Comparison of ENCODE assay signal across 11 cellular contexts in the genomic region with DNA sequence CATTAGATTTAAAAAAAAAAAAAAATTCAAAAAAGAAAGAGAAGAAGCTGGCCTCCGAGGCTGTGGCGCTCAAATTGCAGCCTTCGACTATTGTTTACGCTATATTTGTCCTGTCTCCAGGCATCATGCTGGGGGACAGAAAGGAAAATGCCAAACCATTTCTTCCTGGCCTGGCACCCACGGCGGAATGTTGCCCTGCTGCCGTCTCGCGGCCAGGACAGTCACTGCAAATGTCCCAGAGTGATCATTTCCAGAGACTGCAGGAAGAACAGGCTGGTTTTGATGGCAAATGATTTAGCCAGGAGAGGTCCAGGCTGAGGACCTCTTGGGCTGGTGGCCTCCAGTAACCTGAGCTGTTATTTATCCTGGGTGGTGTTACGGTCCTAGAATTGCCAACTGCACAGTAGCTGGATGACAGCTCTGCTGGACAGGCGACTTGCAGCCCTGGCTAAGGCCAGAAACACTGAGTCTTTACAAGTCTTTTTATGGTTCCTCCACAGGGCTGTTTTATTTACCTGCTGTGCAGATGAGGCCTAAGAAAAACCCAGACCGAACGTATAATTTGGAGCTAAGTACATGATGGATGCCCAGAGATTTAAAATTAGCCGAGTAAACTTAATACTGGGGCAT. TPM values are rescaled to one million over a fixed set of nuclear protein-coding genes. Genes with fewer than 3 reads are reported as not detected.
DNase-seq lines count a peak whose midpoint lies in the region; ATAC-seq and TF ChIP-seq lines count a peak whose summit lies in the region.
"Had no signal": no experiment of that assay in that cellular context is flagged by ENCODE, and none has a peak within 500 bp of the region (broad histone marks: within the 10 kb centered on the region; RNA-seq: fewer than 3 reads in every experiment).

No MANE protein-coding gene starts in this region.

- CTCF ChIA-PET in activated CD4-positive, alpha-beta T cell treated with anti-CD3 and anti-CD28 coated beads for 36 hours (lab: Charles Lee) = interaction anchor here (0.7 kb wide), 1 partner anchor 408 kb away, joined by 3 read pairs; no protein-coding TSS in a partner anchor

- 35 to 42% methylated on average over 9 to 13 of the region's 14 CpGs for WGBS in esophagus squamous epithelium, 2 donors

- POLR2A ChIA-PET in activated CD4-positive, alpha-beta T cell treated with anti-CD3 and anti-CD28 coated beads for 36 hours (lab: Charles Lee) = no interaction called here

- H3K4me3 ChIP-seq in esophagus squamous epithelium = no peak overlapping the region

- intact Hi-C loops in esophagus squamous epithelium (cut with DNase I) = no loop called here
- intact Hi-C loops in activated CD4-positive, alpha-beta T cell treated with anti-CD3 and anti-CD28 coated beads for 36 hours (cut with DNase I, micrococcal nuclease) = no loop called here

- peaks cover 0 to 75% (median 0%) of the 10 kb centered on the region in 4 donors for H3K27me3 ChIP-seq in esophagus squamous epithelium

- DNase-seq in AG08395 (ENCODE audit: low spot score) (peak; percentile 74), NCI-H2171 treated with DMSO at 0.1 percent for 48 hours (lab: John Stamatoyannopoulos, UW) (peak; percentile 57), esophagus squamous epithelium (lab: John Stamatoyannopoulos, UW) (no peak), T-helper 2 cell (no peak)
- no peak for DNase-seq in activated CD4-positive, alpha-beta T cell treated with anti-CD3 and anti-CD28 coated beads for 36 hours
- DNase-seq: Calu3 had no signal

- H3K36me3 Mint-ChIP-seq in nephron (ENCODE audit: low read depth) = no peaks in the 10 kb centered on the region
- H3K36me3 Mint-ChIP-seq in activated CD4-positive, alpha-beta T cell treated with anti-CD3 and anti-CD28 coated beads for 36 hours (ENCODE audit: low read depth) = no peaks in the 10 kb centered on the region

- peak in 4 of 6 experiments; percentile 27 to 59 (median 42) for TF ChIP-seq CTCF in esophagus squamous epithelium (IDR thresholded peaks at IDR 0.05)
- TF ChIP-seq CTCF in nephron (IDR thresholded peaks at IDR 0.05; ENCODE audit: unreplicated experiment in 3 of 3) = peak; percentile 55 to 63 (median 56)

- peaks cover 12% of the 10 kb centered on the region for H3K4me1 Mint-ChIP-seq in nephron
- no peaks in the 10 kb centered on the region for H3K4me1 Mint-ChIP-seq in activated CD4-positive, alpha-beta T cell treated with anti-CD3 and anti-CD28 coated beads for 36 hours

- no peaks in the 10 kb centered on the region for H3K36me3 ChIP-seq in esophagus squamous epithelium

- H3K9me3 ChIP-seq in esophagus squamous epithelium = no peaks in the 10 kb centered on the region

- no peak overlapping the region for H3K4me3 Mint-ChIP-seq in nephron
- no peak overlapping the region for H3K4me3 Mint-ChIP-seq in activated CD4-positive, alpha-beta T cell treated with anti-CD3 and anti-CD28 coated beads for 36 hours
- H3K4me3 Mint-ChIP-seq: T-helper 1 cell treated with Interleukin-12 subunit alpha and Interleukin-12 subunit beta and Interleukin-4 antibody, amounts not matched to agents 30 μg/mL and 1 μg/mL, for 36 hours had no signal

- ATAC-seq in HG03457 (IDR thresholded peaks at IDR 0.05; ENCODE audit: unreplicated experiment) (no peak), HG02852 (IDR thresholded peaks at IDR 0.05; ENCODE audit: unreplicated experiment) (no peak)
- ATAC-seq in activated CD4-positive, alpha-beta T cell treated with anti-CD3 and anti-CD28 coated beads for 36 hours = no peak

- H3K27me3 Mint-ChIP-seq in nephron (ENCODE audit: low read depth) = peaks cover 41% of the 10 kb centered on the region
- peaks cover 17% of the 10 kb centered on the region for H3K27me3 Mint-ChIP-seq in activated CD4-positive, alpha-beta T cell treated with anti-CD3 and anti-CD28 coated beads for 36 hours

- peak overlapping the region in 1 of 3 experiments; percentile 64 for H3K27ac Mint-ChIP-seq in nephron
- H3K27ac Mint-ChIP-seq in activated CD4-positive, alpha-beta T cell treated with anti-CD3 and anti-CD28 coated beads for 36 hours = no peak overlapping the region
- H3K27ac Mint-ChIP-seq: T-helper 1 cell treated with Interleukin-12 subunit alpha and Interleukin-12 subunit beta and Interleukin-4 antibody, amounts not matched to agents 30 μg/mL and 1 μg/mL, for 36 hours had no signal

- H3K27ac ChIP-seq in esophagus squamous epithelium = peak overlapping the region in 2 of 4 donors; percentile 1 to 2

- peaks cover 0 to 23% (median 0%) of the 10 kb centered on the region in 3 donors for H3K4me1 ChIP-seq in esophagus squamous epithelium

- no peak for TF ChIP-seq POLR2A in esophagus squamous epithelium (IDR thresholded peaks at IDR 0.05)

- no peaks in the 10 kb centered on the region for H3K9me3 Mint-ChIP-seq in nephron
- H3K9me3 Mint-ChIP-seq in activated CD4-positive, alpha-beta T cell treated with anti-CD3 and anti-CD28 coated beads for 36 hours (ENCODE audit: low read depth) = no peaks in the 10 kb centered on the region
- H3K9me3 Mint-ChIP-seq: T-helper 1 cell treated with Interleukin-12 subunit alpha and Interleukin-12 subunit beta and Interleukin-4 antibody, amounts not matched to agents 30 μg/mL and 1 μg/mL, for 36 hours had no signal

RNA-seq across cellular contexts. Expression of a gene that starts 30.2 kb away (rescaled TPM):
- under 1 TPM in 1 of 4 donors, not detected in 3; 0.19 TPM for total RNA-seq in esophagus squamous epithelium
- total RNA-seq in activated CD4-positive, alpha-beta T cell treated with anti-CD3 and anti-CD28 coated beads for 36 hours = not detected
- total RNA-seq: Calu3, fibroblast of lung had no signal

RNA-seq across cellular contexts. Expression of a gene that starts 39.6 kb away (rescaled TPM):
- total RNA-seq in esophagus squamous epithelium = 10 to 100 TPM in 3 of 4 donors, 1 to 10 TPM in 1; 4.5 to 24.2 (median 17.6) TPM
- total RNA-seq in activated CD4-positive, alpha-beta T cell treated with anti-CD3 and anti-CD28 coated beads for 36 hours = not detected
- total RNA-seq: Calu3 had no signal

Comparison
In these comparisons a context has a peak if more than half of its experiments do, and no peak if none do; other contexts are left out.
1. DNase-seq: peak in AG08395 (single experiment) and NCI-H2171 treated with DMSO at 0.1 percent for 48 hours (single experiment); none in esophagus squamous epithelium (single experiment), T-helper 2 cell (0 of 5) and activated CD4-positive, alpha-beta T cell treated with anti-CD3 and anti-CD28 coated beads for 36 hours (single experiment).
2. RNA of a gene that starts 39.6 kb away (total RNA-seq): 4.5 to 24.2 TPM in esophagus squamous epithelium; not detected in activated CD4-positive, alpha-beta T cell treated with anti-CD3 and anti-CD28 coated beads for 36 hours; every median in the first group is over 4 times any median in the second.